In genomic region chr18:4144201-4144600, GRCh38 we compare ENCODE assay signal across 22 cellular contexts.
"Had no signal": no experiment of that assay in that cellular context is flagged by ENCODE, and none has a peak within 500 bp of the region (broad histone marks: within the 10 kb centered on the region; RNA-seq: fewer than 3 reads in every experiment).

No MANE protein-coding gene starts in this region.

- H3K4me1 Mint-ChIP-seq: activated T-helper 17 cell treated with anti-CD3 and anti-CD28 coated beads, Interleukin-2, amount 50 U/mL, for 72 hours; stimulated activated naive B cell treated with anti-CD40 and anti-IgM and Interleukin-4, amounts not matched to agents 10 μg/mL and 1 μg/mL and 100 μg/mL, for 72 hours had no signal

- FAIRE-seq: islet of Langerhans had no signal

- ATAC-seq: activated CD4-positive, CD25-positive, alpha-beta regulatory T cell treated with anti-CD3 and anti-CD28 coated beads, Interleukin-2, amount 50 U/mL, for 24 hours; activated naive CD4-positive, alpha-beta T cell treated with anti-CD3 and anti-CD28 coated beads, Interleukin-2, amount 50 U/mL, for 72 hours; activated T-helper 17 cell treated with anti-CD3 and anti-CD28 coated beads, Interleukin-2, amount 50 U/mL, for 72 hours; left cardiac atrium; stimulated activated naive B cell treated with anti-CD40 and anti-IgM and Interleukin-4, amounts not matched to agents 10 μg/mL and 1 μg/mL and 100 μg/mL, for 72 hours had no signal

- H3K4me2 ChIP-seq: smooth muscle cell had no signal

- H3K27ac ChIP-seq: sigmoid colon, transverse colon, uterus had no signal

- H3K9me3 Mint-ChIP-seq: activated T-helper 17 cell treated with anti-CD3 and anti-CD28 coated beads, Interleukin-2, amount 50 U/mL, for 72 hours; dendritic cell treated with granulocyte-macrophage colony-stimulating factor and Interleukin-4, amounts not matched to agents 40 ng/mL and 50 ng/mL, for 4 days had no signal

- H3K4me3 ChIP-seq: sigmoid colon, smooth muscle cell, transverse colon, uterus had no signal

- H3K36me3 ChIP-seq: sigmoid colon, transverse colon, uterus had no signal

- H3K27me3 Mint-ChIP-seq: brain; dendritic cell treated with granulocyte-macrophage colony-stimulating factor and Interleukin-4, amounts not matched to agents 40 ng/mL and 50 ng/mL, for 4 days; stimulated activated naive B cell treated with anti-CD40 and anti-IgM and Interleukin-4, amounts not matched to agents 10 μg/mL and 1 μg/mL and 100 μg/mL, for 72 hours had no signal

- H3K36me3 Mint-ChIP-seq: activated naive CD4-positive, alpha-beta T cell treated with anti-CD3 and anti-CD28 coated beads, Interleukin-2, amount 50 U/mL, for 72 hours; stimulated activated naive B cell treated with anti-CD40 and anti-IgM and Interleukin-4, amounts not matched to agents 10 μg/mL and 1 μg/mL and 100 μg/mL, for 72 hours had no signal

- H3K9me3 ChIP-seq: sigmoid colon, transverse colon, uterus had no signal

- H3K27me3 ChIP-seq: sigmoid colon, transverse colon had no signal

- H3K4me1 ChIP-seq: sigmoid colon, transverse colon, uterus had no signal

- H3K4me3 Mint-ChIP-seq: activated T-helper 17 cell treated with anti-CD3 and anti-CD28 coated beads, Interleukin-2, amount 50 U/mL, for 72 hours; brain; dendritic cell treated with granulocyte-macrophage colony-stimulating factor and Interleukin-4, amounts not matched to agents 40 ng/mL and 50 ng/mL, for 4 days; stimulated activated naive B cell treated with anti-CD40 and anti-IgM and Interleukin-4, amounts not matched to agents 10 μg/mL and 1 μg/mL and 100 μg/mL, for 72 hours had no signal

- DNase-seq: activated CD4-positive, alpha-beta T cell treated with anti-CD3 and anti-CD28 coated beads, Interleukin-2, amount 50 U/mL, for 1 hour; activated T-cell treated with anti-CD3 and anti-CD28 coated beads, Interleukin-2, amount 50 U/mL, for 1 hour; aorta; effector CD4-positive, alpha-beta T cell; erythroblast; foreskin fibroblast; left cardiac atrium; posterior cingulate gyrus; sigmoid colon; stimulated activated CD4-positive, alpha-beta T cell treated with anti-CD3 and anti-CD28 coated beads, Interleukin-15, amount 100 ng/mL, for 24 hours; stimulated activated CD4-positive, alpha-beta T cell treated with anti-CD3 and anti-CD28 coated beads, Interleukin-2, amount 100 ng/mL, for 48 hours; stimulated activated CD8-positive, alpha-beta memory T cell treated with anti-CD3 and anti-CD28 coated beads, Interleukin-4, amount 100 ng/mL, for 48 hours; stimulated activated naive B cell treated with anti-CD40 and anti-IgM and Interleukin-4, amounts not matched to agents 10 μg/mL and 1 μg/mL and 100 μg/mL, for 72 hours; transverse colon; uterus had no signal

- H3K27ac Mint-ChIP-seq: activated naive CD4-positive, alpha-beta T cell treated with anti-CD3 and anti-CD28 coated beads, Interleukin-2, amount 50 U/mL, for 72 hours; activated T-helper 17 cell treated with anti-CD3 and anti-CD28 coated beads, Interleukin-2, amount 50 U/mL, for 72 hours; brain; dendritic cell treated with granulocyte-macrophage colony-stimulating factor and Interleukin-4, amounts not matched to agents 40 ng/mL and 50 ng/mL, for 4 days; stimulated activated naive B cell treated with anti-CD40 and anti-IgM and Interleukin-4, amounts not matched to agents 10 μg/mL and 1 μg/mL and 100 μg/mL, for 72 hours had no signal
